In genomic region chr2:58240595-58240937, GRCh38 we compare ENCODE assay signal across 8 cellular contexts. TPM values are rescaled to one million over a fixed set of nuclear protein-coding genes. Genes with fewer than 3 reads are reported as not detected.
DNase-seq lines count a peak whose midpoint lies in the region; ATAC-seq and TF ChIP-seq lines count a peak whose summit lies in the region.

No MANE protein-coding gene starts in this region.

- WGBS in mesodermal cell (ENCODE audit: insufficient coverage in 2 of 2), 2 experiments: 0% methylated on average over 1 to 4 of the region's 8 CpGs

- H3K4me1 ChIP-seq in mesodermal cell (ENCODE audit: control insufficient read depth, insufficient read depth, low read length, poor library complexity, severe bottlenecking): no peaks in the 10 kb centered on the region

- no peak for DNase-seq in BJ (ENCODE audit: low read depth)
- peak; percentile 26 for DNase-seq in NCI-H510A (lab: John Stamatoyannopoulos, UW)
- DNase-seq in cerebellum (ENCODE audit: low spot score): peak; percentile 19
- DNase-seq in stimulated activated CD4-positive, alpha-beta T cell treated with anti-CD3 and anti-CD28 coated beads, Interleukin-2, amount 100 ng/mL, for 48 hours: no peak
- no peak for DNase-seq in AML-193 (lab: John Stamatoyannopoulos, UW)

- H3K4me3 ChIP-seq in BJ (ENCODE audit: low read depth, low read length) (peak overlapping the region; percentile 87), mesodermal cell (ENCODE audit: extremely low read depth, insufficient read depth, low read length, poor library complexity, severe bottlenecking) (peak overlapping the region; percentile 71)

- no peaks in the 10 kb centered on the region for H3K27me3 ChIP-seq in BJ (ENCODE audit: control insufficient read depth, insufficient read depth, low read length)

- POLR2A ChIA-PET in BJ (lab: Charles Lee): no interaction called here

- peak overlapping the region; percentile 97 for H3K27ac ChIP-seq in mesodermal cell (ENCODE audit: low read depth, low read length, severe bottlenecking)

- ATAC-seq in GM21381 (IDR thresholded peaks at IDR 0.05; ENCODE audit: unreplicated experiment) (peak; percentile 14), HG03175 (IDR thresholded peaks at IDR 0.05; ENCODE audit: unreplicated experiment) (no peak)

- TF ChIP-seq CTCF in BJ (IDR thresholded peaks at IDR 0.05; ENCODE audit: insufficient read depth, low read depth, low read length): no peak

- no peaks in the 10 kb centered on the region for H3K36me3 ChIP-seq in BJ (ENCODE audit: control insufficient read depth, insufficient read depth, low read length)
- H3K36me3 ChIP-seq in mesodermal cell (ENCODE audit: control insufficient read depth, insufficient read depth, low read length): no peaks in the 10 kb centered on the region

- CTCF ChIA-PET in BJ (lab: Yijun Ruan, JAX): interaction anchor here (1.0 kb wide), 1 partner anchor 51 kb away, joined by 3 read pairs; no protein-coding TSS in a partner anchor

- H3K9me3 ChIP-seq in mesodermal cell (ENCODE audit: control insufficient read depth, low read length): no peaks in the 10 kb centered on the region

RNA-seq across cellular contexts. Expression of gene FANCL, which starts 0.6 kb away (rescaled TPM):
- 6.4 and 10.1 TPM in 2 replicates for polyA plus RNA-seq in BJ (2011; rRNA removed)
- polyA minus RNA-seq in BJ (2011; rRNA and poly(A)+ RNA removed): 4.2 and 5.3 TPM in 2 replicates
- total RNA-seq in cerebellum: 54.6 TPM
- 24.1 TPM for polyA plus RNA-seq in mesodermal cell (2013, experiment 1 of 2)
- 27.0 TPM for polyA plus RNA-seq in mesodermal cell (2013, experiment 2 of 2)

Comparison
In these comparisons a context has a peak if more than half of its experiments do, and no peak if none do; other contexts are left out.
1. DNase-seq: peak in NCI-H510A (single experiment) and cerebellum (single experiment); none in BJ (single experiment), stimulated activated CD4-positive, alpha-beta T cell treated with anti-CD3 and anti-CD28 coated beads, Interleukin-2, amount 100 ng/mL, for 48 hours (0 of 2) and AML-193 (0 of 2).